In the genomic region with DNA sequence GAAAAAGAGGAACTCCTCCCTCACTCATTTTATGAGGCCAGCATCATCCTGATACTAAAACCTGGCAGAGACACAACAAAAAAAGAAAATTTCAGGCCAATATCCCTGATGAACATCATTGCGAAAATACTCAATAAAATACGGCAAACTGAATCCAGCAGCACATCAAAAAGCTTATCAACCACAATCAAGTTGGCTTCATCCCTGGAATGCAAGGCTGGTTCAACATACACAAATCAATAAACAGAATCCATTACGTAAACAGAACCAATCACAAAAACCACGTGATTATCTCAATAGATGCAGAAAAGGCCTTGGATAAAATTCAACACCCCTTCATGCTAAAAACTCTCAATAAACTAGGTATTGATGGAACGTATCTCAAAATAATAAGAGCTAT, we compare ENCODE assay signal across 2 cellular contexts. TPM values are rescaled to one million over a fixed set of nuclear protein-coding genes. Genes with fewer than 3 reads are reported as not detected.
"Had no signal": no experiment of that assay in that cellular context is flagged by ENCODE, and none has a peak within 500 bp of the region (broad histone marks: within the 10 kb centered on the region; RNA-seq: fewer than 3 reads in every experiment).

No MANE protein-coding gene starts in this region.

RNA-seq across cellular contexts. Expression of gene SELL, which starts 1.7 kb away (rescaled TPM):
- total RNA-seq: G401 had no signal

RNA-seq across cellular contexts. Expression of gene SELE, which starts 20.8 kb away (rescaled TPM):
- total RNA-seq: G401, GM12878 had no signal
- polyA plus RNA-seq: GM12878 had no signal
